Comparison of ENCODE assay signal across 11 cellular contexts in the genomic region with DNA sequence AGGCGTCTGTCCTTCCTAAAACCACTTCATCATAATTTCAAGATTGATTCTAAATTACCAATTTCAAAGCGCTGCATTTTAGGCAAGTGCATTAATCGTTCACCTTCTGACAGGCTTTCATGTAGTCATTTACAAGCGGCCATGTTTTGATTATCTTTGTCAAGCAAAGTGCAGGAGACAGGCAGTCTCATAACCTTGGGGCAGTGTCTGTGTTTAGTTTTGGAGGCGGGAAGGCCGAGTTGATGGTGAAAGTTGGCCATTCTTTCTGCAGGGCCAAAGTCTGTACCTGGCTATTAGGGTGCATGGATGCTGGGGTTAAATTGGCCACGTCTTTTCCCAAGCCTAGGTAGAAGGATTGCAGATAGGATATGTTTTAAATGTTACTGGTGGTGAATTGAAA. TPM values are rescaled to one million over a fixed set of nuclear protein-coding genes. Genes with fewer than 3 reads are reported as not detected.
A peak's percentile ranks its signal among the peaks of the same experiment; 100 is the strongest.
DNase-seq lines count a peak whose midpoint lies in the region; ATAC-seq and TF ChIP-seq lines count a peak whose summit lies in the region.
"Had no signal": no experiment of that assay in that cellular context is flagged by ENCODE, and none has a peak within 500 bp of the region (broad histone marks: within the 10 kb centered on the region; RNA-seq: fewer than 3 reads in every experiment).

No MANE protein-coding gene starts in this region.

- intact Hi-C loops in PC-9 (cut with micrococcal nuclease; ENCODE audit: unreplicated experiment) = no loop called here

- H3K27ac ChIP-seq in 22Rv1 = peak overlapping the region; percentile 98
- 0 out of 2 replicates have a peak overlapping the region, but pooled peaks have one; percentile 97 for H3K27ac ChIP-seq in HEK293 (ENCODE audit: extremely low read depth, low read depth, low read length)
- H3K27ac ChIP-seq in mucosa of rectum (ENCODE audit: low read depth in 2 of 2, low read length in 2 of 2) = peak overlapping the region; percentile 90 to 92
- no peak overlapping the region for H3K27ac ChIP-seq in MM.1S (ENCODE audit: low read length)
- H3K27ac ChIP-seq in PC-9 = no peak overlapping the region
- H3K27ac ChIP-seq: SJSA1 had no signal

- H3K4me3 Mint-ChIP-seq in activated naive CD8-positive, alpha-beta T cell treated with anti-CD3 and anti-CD28 coated beads, Interleukin-2, amount 50 U/mL, for 24 hours = peak overlapping the region; percentile 82

- POLR2A ChIA-PET in HEK293 (lab: Yijun Ruan, JAX) = interaction anchor here (0.6 to 1.1 kb wide), 2 partner anchors 16 to 960 kb away, joined by 3 to 4 read pairs; no protein-coding TSS in a partner anchor
- POLR2A ChIA-PET in PC-9 (lab: Charles Lee; ENCODE audit: unreplicated experiment) = no interaction called here

- no peak overlapping the region for H3K4me3 ChIP-seq in HEK293 (ENCODE audit: low read depth, low read length)
- peak overlapping the region; percentile 33 to 75 for H3K4me3 ChIP-seq in mucosa of rectum (ENCODE audit: low read length in 2 of 2)
- H3K4me3 ChIP-seq in MM.1S (ENCODE audit: low read length) = no peak overlapping the region
- no peak overlapping the region for H3K4me3 ChIP-seq in PC-9
- H3K4me3 ChIP-seq: skin epidermis had no signal

- H3K27me3 ChIP-seq in mucosa of rectum (ENCODE audit: control insufficient read depth in 2 of 2, insufficient read depth in 2 of 2, low read length in 2 of 2) (no peaks in the 10 kb centered on the region), MM.1S (replicated peaks; ENCODE audit: insufficient read depth, low read length) (no peaks in the 10 kb centered on the region), PC-9 (ENCODE audit: insufficient read depth, low read depth) (no peaks in the 10 kb centered on the region)
- H3K27me3 ChIP-seq: SJSA1 had no signal

- no TSS peak for BruUV-seq in PC-9 (replicated peaks; lab: Mats Ljungman, UMichigan)

- H2AFZ ChIP-seq in MM.1S (ENCODE audit: low read length) (no peak overlapping the region), PC-9 (no peak overlapping the region)

- no peak for TF ChIP-seq CTCF in 22Rv1 (IDR thresholded peaks at IDR 0.05)
- no peak for TF ChIP-seq CTCF in HEK293 (tag by site-specific recombination; IDR thresholded peaks at IDR 0.05)
- no peak for TF ChIP-seq CTCF in MM.1S (IDR thresholded peaks at IDR 0.05; ENCODE audit: low read length)
- TF ChIP-seq CTCF in PC-9 (conservative IDR thresholded peaks at IDR 0.05) = no peak

- ATAC-seq in activated naive CD8-positive, alpha-beta T cell treated with anti-CD3 and anti-CD28 coated beads, Interleukin-2, amount 50 U/mL, for 24 hours = no peak
- ATAC-seq in GM18861 (IDR thresholded peaks at IDR 0.05; ENCODE audit: unreplicated experiment) = no peak

- no peak for DNase-seq in activated naive CD8-positive, alpha-beta T cell treated with anti-CD3 and anti-CD28 coated beads, Interleukin-2, amount 50 U/mL, for 24 hours
- no peak for DNase-seq in MM.1S
- DNase-seq in PC-9 = no peak
- no peak for DNase-seq in GOT3 (lab: John Stamatoyannopoulos, UW)
- DNase-seq: NCI-H69 had no signal

- H3K9me2 ChIP-seq in MM.1S (replicated peaks; ENCODE audit: insufficient read depth, low read length) (no peaks in the 10 kb centered on the region), PC-9 (ENCODE audit: insufficient read depth) (no peaks in the 10 kb centered on the region)

- H3K4me2 ChIP-seq in MM.1S (ENCODE audit: low read depth, low read length) = no peak overlapping the region
- no peak overlapping the region for H3K4me2 ChIP-seq in PC-9

- peak overlapping the region in 1 of 2 donors; percentile 14 for H3K9ac ChIP-seq in mucosa of rectum (ENCODE audit: low read depth in 1 of 2, low read length in 2 of 2)
- no peak overlapping the region for H3K9ac ChIP-seq in MM.1S (ENCODE audit: low read length)

- CTCF ChIA-PET in HEK293 (lab: Yijun Ruan, JAX) = interaction anchor here (1.6 kb wide), 1 partner anchor 71 kb away, joined by 7 read pairs; no protein-coding TSS in a partner anchor
- CTCF ChIA-PET in PC-9 (lab: Charles Lee) = no interaction called here

- peaks cover 50% of the 10 kb centered on the region for H3K4me1 Mint-ChIP-seq in activated naive CD8-positive, alpha-beta T cell treated with anti-CD3 and anti-CD28 coated beads, Interleukin-2, amount 50 U/mL, for 24 hours

- no peaks in the 10 kb centered on the region for H3K27me3 Mint-ChIP-seq in activated naive CD8-positive, alpha-beta T cell treated with anti-CD3 and anti-CD28 coated beads, Interleukin-2, amount 50 U/mL, for 24 hours

- no peaks in the 10 kb centered on the region for H3K9me3 ChIP-seq in HEK293 (ENCODE audit: control insufficient read depth, insufficient read depth, low read depth, low read length)
- no peaks in the 10 kb centered on the region for H3K9me3 ChIP-seq in mucosa of rectum (ENCODE audit: control insufficient read depth in 2 of 2, low read length in 2 of 2)
- no peaks in the 10 kb centered on the region for H3K9me3 ChIP-seq in MM.1S (replicated peaks; ENCODE audit: insufficient read depth, low read length)
- no peaks in the 10 kb centered on the region for H3K9me3 ChIP-seq in PC-9 (ENCODE audit: insufficient read depth, low read depth)
- H3K9me3 ChIP-seq: SJSA1 had no signal

- H3K36me3 Mint-ChIP-seq in activated naive CD8-positive, alpha-beta T cell treated with anti-CD3 and anti-CD28 coated beads, Interleukin-2, amount 50 U/mL, for 24 hours (ENCODE audit: low read depth) = peaks cover 39% of the 10 kb centered on the region

- H3K79me2 ChIP-seq in MM.1S (ENCODE audit: low read length) (peaks cover 74% of the 10 kb centered on the region), PC-9 (ENCODE audit: low read depth) (peaks cover 18% of the 10 kb centered on the region)

- peak overlapping the region; percentile 92 for H3K27ac Mint-ChIP-seq in activated naive CD8-positive, alpha-beta T cell treated with anti-CD3 and anti-CD28 coated beads, Interleukin-2, amount 50 U/mL, for 24 hours

- H4K20me1 ChIP-seq in MM.1S (ENCODE audit: insufficient read depth, low read length) (no peaks in the 10 kb centered on the region), PC-9 (ENCODE audit: insufficient read depth) (no peaks in the 10 kb centered on the region)

- no peaks in the 10 kb centered on the region for H3K9me3 Mint-ChIP-seq in activated naive CD8-positive, alpha-beta T cell treated with anti-CD3 and anti-CD28 coated beads, Interleukin-2, amount 50 U/mL, for 24 hours

- H3K4me1 ChIP-seq in HEK293 (ENCODE audit: control insufficient read depth, insufficient read depth, low read length) (peaks cover 10% of the 10 kb centered on the region), mucosa of rectum (ENCODE audit: control insufficient read depth in 2 of 2, insufficient read depth in 2 of 2, low read length in 2 of 2) (peaks cover 16 to 24% of the 10 kb centered on the region in 2 donors), MM.1S (ENCODE audit: low read length) (peaks cover 17% of the 10 kb centered on the region), PC-9 (replicated peaks; ENCODE audit: insufficient read depth) (0 out of 2 replicates have a peak, but pooled peaks cover 21% of the 10 kb centered on the region)

- H3F3A ChIP-seq in MM.1S (ENCODE audit: insufficient read depth, low read length) (peaks cover 23% of the 10 kb centered on the region), PC-9 (ENCODE audit: insufficient read depth, low read depth) (peaks cover 19% of the 10 kb centered on the region; the same call in 1 of the 2 replicates)

- H3K36me3 ChIP-seq in HEK293 (ENCODE audit: control insufficient read depth in 2 of 2, insufficient read depth in 1 of 2, low read length in 2 of 2) (peaks cover 0 to 35% of the 10 kb centered on the region in 2 experiments; a peak in 2 of 3 replicates), mucosa of rectum (ENCODE audit: control insufficient read depth in 2 of 2, insufficient read depth in 2 of 2, low read length in 2 of 2) (peaks cover 3 to 6% of the 10 kb centered on the region in 2 donors), MM.1S (replicated peaks; ENCODE audit: insufficient read depth, low read length) (no peaks in the 10 kb centered on the region; the same call in 1 of the 2 replicates), PC-9 (ENCODE audit: low read depth) (no peaks in the 10 kb centered on the region)

TF ChIP-seq in HEK293, 187 proteins besides CTCF, POLR2A, EP300 and RAD21:
- TF ChIP-seq TCF7L2 (IDR thresholded peaks at IDR 0.05; ENCODE audit: borderline replicate concordance, low read depth, low read length) = peak; percentile 80; the same call in 1 of the 2 replicates
- no peak for TF ChIP-seq ZNF777 (tag by site-specific recombination; IDR thresholded peaks at IDR 0.05; ENCODE audit: borderline replicate concordance)
- TF ChIP-seq PRDM1 (tag by site-specific recombination; IDR thresholded peaks at IDR 0.05) = no peak
- TF ChIP-seq TRIM28 (IDR thresholded peaks at IDR 0.05; ENCODE audit: borderline replicate concordance, low read length) = 0 out of 2 replicates have a peak, but pooled peaks have one; percentile 29

RNA-seq across cellular contexts. Expression of gene AGPAT3, which starts 2.9 kb away (rescaled TPM):
- 39.0 and 41.2 TPM in 2 replicates for total RNA-seq in PC-9 (2021)

Comparison
In these comparisons a context has a peak if more than half of its experiments do, and no peak if none do; other contexts are left out.
1. H3K27ac ChIP-seq: peak in 22Rv1 (single experiment), HEK293 (single experiment) and mucosa of rectum (2 of 2); none in MM.1S (single experiment) and PC-9 (single experiment).
2. H3K4me3 ChIP-seq: peak in mucosa of rectum (2 of 2); none in HEK293 (single experiment), MM.1S (single experiment) and PC-9 (single experiment).